8 cellular contexts compared by ENCODE assay signal in genomic region chr5:119356384-119357188, GRCh38. TPM values are rescaled to one million over a fixed set of nuclear protein-coding genes. Genes with fewer than 3 reads are reported as not detected.
DNase-seq lines count a peak whose midpoint lies in the region; ATAC-seq lines count a peak whose summit lies in the region.

No MANE protein-coding gene starts in this region.

- peak; percentile 6 for ATAC-seq in GM18907 (IDR thresholded peaks at IDR 0.05; ENCODE audit: unreplicated experiment)
- ATAC-seq in effector memory CD8-positive, alpha-beta T cell (replicated peaks) = no peak
- no peak for ATAC-seq in naive thymus-derived CD8-positive, alpha-beta T cell
- no peak for ATAC-seq in GM21367 (IDR thresholded peaks at IDR 0.05; ENCODE audit: unreplicated experiment)
- ATAC-seq in HG02970 (IDR thresholded peaks at IDR 0.05; ENCODE audit: low FRiP score, unreplicated experiment) = no peak

- POLR2A ChIA-PET in naive thymus-derived CD8-positive, alpha-beta T cell (lab: Charles Lee) = interaction anchor here (0.6 to 2.6 kb wide), 12 partner anchors 8 to 88 kb away, joined by 3 to 18 read pairs (median 4); no protein-coding TSS in a partner anchor

- no peaks in the 10 kb centered on the region for H3K27me3 Mint-ChIP-seq in effector memory CD8-positive, alpha-beta T cell
- no peaks in the 10 kb centered on the region for H3K27me3 Mint-ChIP-seq in naive thymus-derived CD8-positive, alpha-beta T cell

- H3K36me3 Mint-ChIP-seq in effector memory CD8-positive, alpha-beta T cell (ENCODE audit: insufficient read depth) = peaks cover 25% of the 10 kb centered on the region
- H3K36me3 Mint-ChIP-seq in naive thymus-derived CD8-positive, alpha-beta T cell = peaks cover 0 to 26% (median 6%) of the 10 kb centered on the region in 3 donors

- peak overlapping the region; percentile 90 to 97 for H3K27ac Mint-ChIP-seq in effector memory CD8-positive, alpha-beta T cell
- peak overlapping the region; percentile 84 to 93 (median 90) for H3K27ac Mint-ChIP-seq in naive thymus-derived CD8-positive, alpha-beta T cell

- H3K4me1 Mint-ChIP-seq in effector memory CD8-positive, alpha-beta T cell (ENCODE audit: low read depth in 2 of 2) = peaks cover 74 to 88% of the 10 kb centered on the region in 2 donors
- peaks cover 61 to 99% (median 92%) of the 10 kb centered on the region in 4 donors for H3K4me1 Mint-ChIP-seq in naive thymus-derived CD8-positive, alpha-beta T cell

- peak overlapping the region; percentile 94 to 96 for H3K4me3 Mint-ChIP-seq in effector memory CD8-positive, alpha-beta T cell
- peak overlapping the region; percentile 58 to 92 (median 87) for H3K4me3 Mint-ChIP-seq in naive thymus-derived CD8-positive, alpha-beta T cell

- H3K9me3 Mint-ChIP-seq in effector memory CD8-positive, alpha-beta T cell = no peaks in the 10 kb centered on the region
- no peaks in the 10 kb centered on the region for H3K9me3 Mint-ChIP-seq in naive thymus-derived CD8-positive, alpha-beta T cell

- DNase-seq in NOMO-1 treated with DMSO at 0.1 percent for 48 hours (lab: John Stamatoyannopoulos, UW; ENCODE audit: unreplicated experiment) (peak; percentile 60), HPDE6-E6E7 (ENCODE audit: extremely low spot score) (no peak), GM19240 (ENCODE audit: insufficient read length, low spot score) (no peak)
- DNase-seq in effector memory CD8-positive, alpha-beta T cell = no peak
- DNase-seq in naive thymus-derived CD8-positive, alpha-beta T cell = no peak

RNA-seq across cellular contexts. Expression of gene TNFAIP8, which starts 0.8 kb away (rescaled TPM):
- total RNA-seq in naive thymus-derived CD8-positive, alpha-beta T cell = 100 to 1,000 TPM; 176 to 177 TPM
- 100 to 1,000 TPM; 175 to 220 (median 188) TPM for polyA plus RNA-seq in naive thymus-derived CD8-positive, alpha-beta T cell
